ENCODE assay signal across 10 cellular contexts in genomic region chr3:36380171-36381031, GRCh38. TPM values are rescaled to one million over a fixed set of nuclear protein-coding genes. Genes with fewer than 3 reads are reported as not detected.
A peak's percentile ranks its signal among the peaks of the same experiment; 100 is the strongest.
DNase-seq lines count a peak whose midpoint lies in the region; ATAC-seq, FAIRE-seq and TF ChIP-seq lines count a peak whose summit lies in the region.
"Had no signal": no experiment of that assay in that cellular context is flagged by ENCODE, and none has a peak within 500 bp of the region (broad histone marks: within the 10 kb centered on the region; RNA-seq: fewer than 3 reads in every experiment).

Gene STAC, plus strand, starts transcription at chr3:36380504. Its CDS starts 140 bp downstream, at chr3:36380644.

- H3K4me3 Mint-ChIP-seq in astrocyte (ENCODE audit: unreplicated experiment), result peak within 1 kb of the TSS; percentile 96
- H3K4me3 Mint-ChIP-seq in CD8-positive, alpha-beta memory T cell, result peak within 1 kb of the TSS in 1 of 7 donors; percentile 51

- H3K27ac ChIP-seq in astrocyte (ENCODE audit: low read depth, low read length), result peak within 1 kb of the TSS; percentile 53
- no peak within 1 kb of the TSS for H3K27ac ChIP-seq in CD8-positive, alpha-beta memory T cell (ENCODE audit: low read depth, low read length)
- H3K27ac ChIP-seq: VCaP had no signal

- H3K36me3 ChIP-seq in astrocyte (ENCODE audit: insufficient read depth, low read length), result no peaks in the 10 kb centered on the region
- H3K36me3 ChIP-seq in CD8-positive, alpha-beta memory T cell (ENCODE audit: insufficient read depth, low read length), result no peaks in the 10 kb centered on the region

- TF ChIP-seq CTCF in astrocyte (IDR thresholded peaks at IDR 0.05; ENCODE audit: insufficient read depth, low read depth, low read length), result no peak

- H3K27me3 ChIP-seq in astrocyte (ENCODE audit: insufficient read depth, low read length), result no peaks in the 10 kb centered on the region
- peaks cover 5% of the 10 kb centered on the region for H3K27me3 ChIP-seq in CD8-positive, alpha-beta memory T cell (ENCODE audit: insufficient read depth, low read length, poor library complexity, severe bottlenecking)

- DNase-seq in NCI-H2029 (lab: John Stamatoyannopoulos, UW) (peak; percentile 66), NCI-H2029 treated with DMSO at 0.1 percent for 48 hours (lab: John Stamatoyannopoulos, UW) (no peak), NCI-H1092 (lab: John Stamatoyannopoulos, UW) (peak; percentile 4), astrocyte (ENCODE audit: low read depth) (peak; percentile 36), iPS-NIHi7 (ENCODE audit: extremely low spot score) (peak; percentile 71)
- peak; percentile 26 for DNase-seq in stimulated activated CD8-positive, alpha-beta memory T cell treated with anti-CD3 and anti-CD28 coated beads, Interleukin-4, amount 100 ng/mL, for 48 hours
- DNase-seq in CD8-positive, alpha-beta memory T cell, result no peak
- DNase-seq: DND-41 had no signal

- no peaks in the 10 kb centered on the region for H3K36me3 Mint-ChIP-seq in astrocyte (ENCODE audit: low read depth, unreplicated experiment)
- no peaks in the 10 kb centered on the region for H3K36me3 Mint-ChIP-seq in CD8-positive, alpha-beta memory T cell

- H3K79me2 ChIP-seq in astrocyte (ENCODE audit: insufficient read depth, low read length), result peaks cover 49% of the 10 kb centered on the region

- H3K9ac ChIP-seq in astrocyte (ENCODE audit: low read length), result peak within 1 kb of the TSS; percentile 87

- peaks cover 20% of the 10 kb centered on the region for H3K4me1 ChIP-seq in astrocyte (ENCODE audit: insufficient read depth, low read length)
- H3K4me1 ChIP-seq in CD8-positive, alpha-beta memory T cell (ENCODE audit: insufficient read depth, low read length), result no peaks in the 10 kb centered on the region

- peak within 1 kb of the TSS; percentile 97 for H3K4me2 ChIP-seq in astrocyte (ENCODE audit: low read length)

- peak within 1 kb of the TSS; percentile 90 for H2AFZ ChIP-seq in astrocyte (ENCODE audit: low read depth, low read length)

- no peak for ATAC-seq in GM18520 (IDR thresholded peaks at IDR 0.05; ENCODE audit: unreplicated experiment)

- peak within 1 kb of the TSS; percentile 93 for H3K4me3 ChIP-seq in astrocyte (ENCODE audit: insufficient read depth, low read depth, low read length)
- no peak within 1 kb of the TSS for H3K4me3 ChIP-seq in CD8-positive, alpha-beta memory T cell (ENCODE audit: low read length)

- peaks cover 7% of the 10 kb centered on the region for H3K4me1 Mint-ChIP-seq in astrocyte (ENCODE audit: low read depth, unreplicated experiment)
- peaks cover 0 to 8% (median 3%) of the 10 kb centered on the region in 3 donors for H3K4me1 Mint-ChIP-seq in CD8-positive, alpha-beta memory T cell

- H3K9me3 Mint-ChIP-seq in astrocyte (ENCODE audit: unreplicated experiment), result no peaks in the 10 kb centered on the region
- H3K9me3 Mint-ChIP-seq in CD8-positive, alpha-beta memory T cell, result peaks cover 0 to 6% (median 2%) of the 10 kb centered on the region in 5 donors

- peak within 1 kb of the TSS; percentile 83 for H3K27ac Mint-ChIP-seq in astrocyte (ENCODE audit: unreplicated experiment)
- no peak within 1 kb of the TSS for H3K27ac Mint-ChIP-seq in CD8-positive, alpha-beta memory T cell

- no peak for FAIRE-seq in astrocyte (lab: Jason Lieb, UNC)

- no peaks in the 10 kb centered on the region for H4K20me1 ChIP-seq in astrocyte (ENCODE audit: insufficient read depth, low read length)

- no peaks in the 10 kb centered on the region for H3K9me3 ChIP-seq in astrocyte (ENCODE audit: insufficient read depth, low read depth, low read length)
- no peaks in the 10 kb centered on the region for H3K9me3 ChIP-seq in CD8-positive, alpha-beta memory T cell (ENCODE audit: low read length)

- CTCF ChIA-PET in CD8-positive, alpha-beta memory T cell (lab: Charles Lee), result no interaction called here

- POLR2A ChIA-PET in CD8-positive, alpha-beta memory T cell (lab: Charles Lee), result no interaction called here

- peaks cover 3% of the 10 kb centered on the region for H3K27me3 Mint-ChIP-seq in astrocyte (ENCODE audit: low read depth, unreplicated experiment)
- peaks cover 23 to 32% of the 10 kb centered on the region in 2 donors for H3K27me3 Mint-ChIP-seq in CD8-positive, alpha-beta memory T cell

RNA-seq across cellular contexts. Expression of gene STAC, which starts in this region (rescaled TPM):
- 7.1 and 9.4 TPM in 2 replicates for total RNA-seq in astrocyte
- not detected for total RNA-seq in CD8-positive, alpha-beta memory T cell
- polyA plus RNA-seq in CD8-positive, alpha-beta memory T cell, result not detected

Comparison
In these comparisons a context has a peak if more than half of its experiments do, and no peak if none do; other contexts are left out.
1. DNase-seq: peak in NCI-H2029 (single experiment), NCI-H1092 (single experiment), astrocyte (single experiment), iPS-NIHi7 (single experiment) and stimulated activated CD8-positive, alpha-beta memory T cell treated with anti-CD3 and anti-CD28 coated beads, Interleukin-4, amount 100 ng/mL, for 48 hours (single experiment); none in NCI-H2029 treated with DMSO at 0.1 percent for 48 hours (single experiment) and CD8-positive, alpha-beta memory T cell (0 of 5).